ENCODE assay signal across 8 cellular contexts in genomic region chr1:52726265-52727113, GRCh38. TPM values are rescaled to one million over a fixed set of nuclear protein-coding genes. Genes with fewer than 3 reads are reported as not detected.
DNase-seq lines count a peak whose midpoint lies in the region; ATAC-seq and TF ChIP-seq lines count a peak whose summit lies in the region.

ZYG11B (plus strand) TSS chr1:52726453; CDS start chr1:52726654, 201 bp downstream.

- H3K27ac ChIP-seq in WERI-Rb-1 (peak within 1 kb of the TSS; percentile 94), mammary epithelial cell (ENCODE audit: insufficient read depth, low read depth, low read length) (peak within 1 kb of the TSS; percentile 30), smooth muscle cell (ENCODE audit: low read depth) (peak within 1 kb of the TSS; percentile 39)

- H3K27me3 ChIP-seq in WERI-Rb-1 (ENCODE audit: insufficient read depth, low read depth, severe bottlenecking) (no peaks in the 10 kb centered on the region), mammary epithelial cell (ENCODE audit: insufficient read depth, low read length) (no peaks in the 10 kb centered on the region), smooth muscle cell (ENCODE audit: low read depth) (no peaks in the 10 kb centered on the region)

- H3K36me3 ChIP-seq in WERI-Rb-1 (peaks cover under 1% of the 10 kb centered on the region), mammary epithelial cell (ENCODE audit: insufficient read depth, low read length) (no peaks in the 10 kb centered on the region), smooth muscle cell (ENCODE audit: low read depth) (no peaks in the 10 kb centered on the region)

- no peaks in the 10 kb centered on the region for H3F3A ChIP-seq in smooth muscle cell (ENCODE audit: low read depth)

- ATAC-seq in GM18907 (IDR thresholded peaks at IDR 0.05; ENCODE audit: unreplicated experiment) (peak; percentile 92), HG03139 (IDR thresholded peaks at IDR 0.05; ENCODE audit: unreplicated experiment) (peak; percentile 86)

- H4K20me1 ChIP-seq in mammary epithelial cell (ENCODE audit: insufficient read depth, low read length) (no peaks in the 10 kb centered on the region), smooth muscle cell (ENCODE audit: low read depth) (peaks cover 43% of the 10 kb centered on the region)

- CTCF ChIA-PET in mammary epithelial cell (lab: Charles Lee; ENCODE audit: low non-redundant PET) = interaction anchor here (0.6 kb wide), 3 partner anchors 116 to 206 kb away, joined by 3 to 4 read pairs (median 4); partner anchors contain the start of gene ZYG11A

- H3K4me2 ChIP-seq in mammary epithelial cell (ENCODE audit: insufficient read depth, low read depth, low read length) (peak within 1 kb of the TSS; percentile 88), smooth muscle cell (peak within 1 kb of the TSS; percentile 98)

- intact Hi-C loops in mammary epithelial cell (cut with micrococcal nuclease) = loop anchor here (2.0 kb wide), 1 partner anchor 26 kb away; no protein-coding TSS in a partner anchor

- H3K79me2 ChIP-seq in mammary epithelial cell (ENCODE audit: insufficient read depth, low read length) = peaks cover 35% of the 10 kb centered on the region
- H3K79me2 ChIP-seq in smooth muscle cell (ENCODE audit: low read depth) = peaks cover 49% of the 10 kb centered on the region

- in situ Hi-C loops in ACHN (cut with HindIII; ENCODE audit: low pct_ligation_motif_present, low pct_unique_long_range_greater_than_20kb, low sequenced_read_pairs) = no loop called here
- in situ Hi-C loops in mammary epithelial cell (cut with MboI; ENCODE audit: low sequenced_read_pairs in 2 of 2) = no loop called here

- peak within 1 kb of the TSS; percentile 99 for H2AFZ ChIP-seq in mammary epithelial cell (ENCODE audit: low read depth, low read length)
- H2AFZ ChIP-seq in smooth muscle cell (ENCODE audit: low read depth) = peak within 1 kb of the TSS; percentile 98

- H3K9ac ChIP-seq in mammary epithelial cell (ENCODE audit: insufficient read depth, low read length) = peak within 1 kb of the TSS; percentile 66
- H3K9ac ChIP-seq in smooth muscle cell (ENCODE audit: low read depth) = peak within 1 kb of the TSS; percentile 85

- TF ChIP-seq CTCF in WERI-Rb-1 (IDR thresholded peaks at IDR 0.05; ENCODE audit: low read depth, low read length) (no peak), mammary epithelial cell (conservative IDR thresholded peaks at IDR 0.05 in 1 of 2, IDR thresholded peaks at IDR 0.05 in 1 of 2; ENCODE audit: extremely low read depth in 1 of 2, insufficient read depth in 1 of 2, low read depth in 1 of 2, low read length in 2 of 2) (no peak), smooth muscle cell (IDR thresholded peaks at IDR 0.05; ENCODE audit: borderline replicate concordance, insufficient read depth, poor library complexity, severe bottlenecking) (no peak)

- H3K4me3 ChIP-seq in WERI-Rb-1 (ENCODE audit: low read depth, low read length) = peak within 1 kb of the TSS; percentile 66
- peak within 1 kb of the TSS; percentile 73 to 84 (median 76) for H3K4me3 ChIP-seq in mammary epithelial cell (replicated peaks in 1 of 3; ENCODE audit: insufficient read depth in 1 of 3, low read depth in 2 of 3, low read length in 3 of 3)
- H3K4me3 ChIP-seq in smooth muscle cell = peak within 1 kb of the TSS; percentile 84

- H3K9me3 ChIP-seq in WERI-Rb-1 (ENCODE audit: severe bottlenecking) (no peaks in the 10 kb centered on the region), mammary epithelial cell (replicated peaks; ENCODE audit: insufficient read depth, low read length) (no peaks in the 10 kb centered on the region), smooth muscle cell (replicated peaks; ENCODE audit: low read depth) (no peaks in the 10 kb centered on the region)

- DNase-seq in ACHN (peak; percentile 79), NCI-H2227 (lab: John Stamatoyannopoulos, UW; ENCODE audit: unreplicated experiment) (peak; percentile 93), WERI-Rb-1 (peak; percentile 88), mammary epithelial cell (peak; percentile 81), iPS-NIHi11 (ENCODE audit: low spot score) (peak; percentile 100), smooth muscle cell (lab: John Stamatoyannopoulos, UW; ENCODE audit: unreplicated experiment) (peak; percentile 88)

- H3K4me1 ChIP-seq in mammary epithelial cell (ENCODE audit: insufficient read depth, low read length) (peaks cover 7% of the 10 kb centered on the region), smooth muscle cell (ENCODE audit: low read depth) (peaks cover 13% of the 10 kb centered on the region)

- no TSS peak for BruUV-seq in mammary epithelial cell (replicated peaks; lab: Mats Ljungman, UMichigan)

- dilution Hi-C loops in mammary epithelial cell (cut with HindIII; ENCODE audit: low sequenced_read_pairs) = no loop called here

- WGBS in mammary epithelial cell (ENCODE audit: low coverage, missing lambda C conversion rate) = 0% methylated on average over 6 of the region's 59 CpGs
- under 1% methylated on average over 47 of the region's 59 CpGs for WGBS in smooth muscle cell (ENCODE audit: low lambda C conversion rate)

RNA-seq across cellular contexts. Expression of gene ZYG11B, which starts in this region (rescaled TPM):
- total RNA-seq in mammary epithelial cell = 10 to 100 TPM; 18.8 to 42.0 TPM
- polyA plus RNA-seq in mammary epithelial cell = 8.9 TPM
- 22.4 TPM for polyA minus RNA-seq in mammary epithelial cell
- 36.0 and 39.7 TPM in 2 replicates for total RNA-seq in smooth muscle cell
- polyA plus RNA-seq in smooth muscle cell = 8.8 and 9.1 TPM in 2 replicates

Comparison
In these comparisons a context has a peak if more than half of its experiments do, and no peak if none do; other contexts are left out.
1. Peak in every context shown above with its lines: DNase-seq, ATAC-seq, H3K4me3 ChIP-seq and H3K27ac ChIP-seq.
2. H3K27ac ChIP-seq: peak in every context shown above with its lines; median percentile 94 in WERI-Rb-1; 39 in smooth muscle cell; 30 in mammary epithelial cell.